28 cellular contexts compared by ENCODE assay signal in genomic region chr10:14906765-14907164, GRCh38. TPM values are rescaled to one million over a fixed set of nuclear protein-coding genes. Genes with fewer than 3 reads are reported as not detected.
"Had no signal": no experiment of that assay in that cellular context is flagged by ENCODE, and none has a peak within 500 bp of the region (broad histone marks: within the 10 kb centered on the region; RNA-seq: fewer than 3 reads in every experiment).

No MANE protein-coding gene starts in this region.

- FAIRE-seq: urothelium cell line had no signal

- ATAC-seq: esophagus mucosa; gastrocnemius medialis; left ventricle myocardium superior; lower lobe of right lung; natural killer cell; psoas muscle; right cardiac atrium; stimulated activated memory B cell treated with anti-CD40 and anti-IgM and Interleukin-4, amounts not matched to agents 10 μg/mL and 1 μg/mL and 100 μg/mL, for 72 hours; stimulated activated naive CD8-positive, alpha-beta T cell treated with anti-CD3 and anti-CD28 coated beads, Interleukin-15, Interleukin-2, amounts not matched to agents 100 U/mL and 50 U/mL, for 24 hours had no signal

- H3K4me1 Mint-ChIP-seq: stimulated activated memory B cell treated with anti-CD40 and anti-IgM and Interleukin-4, amounts not matched to agents 10 μg/mL and 1 μg/mL and 100 μg/mL, for 72 hours had no signal

- H3K27me3 ChIP-seq: dorsolateral prefrontal cortex, gastrocnemius medialis, ovary, spleen, tibial nerve, upper lobe of left lung had no signal

- H3K9me3 Mint-ChIP-seq: natural killer cell; stimulated activated memory B cell treated with anti-CD40 and anti-IgM and Interleukin-4, amounts not matched to agents 10 μg/mL and 1 μg/mL and 100 μg/mL, for 72 hours had no signal

- H3K9me3 ChIP-seq: gastrocnemius medialis, lower lobe of right lung, ovary, psoas muscle, spleen, thoracic aorta, tibial nerve, upper lobe of left lung had no signal

- H3K27me3 Mint-ChIP-seq: stimulated activated memory B cell treated with anti-CD40 and anti-IgM and Interleukin-4, amounts not matched to agents 10 μg/mL and 1 μg/mL and 100 μg/mL, for 72 hours had no signal

- H3K36me3 ChIP-seq: ovary had no signal

- H3K4me3 ChIP-seq: dorsolateral prefrontal cortex, gastrocnemius medialis, lower lobe of right lung, ovary, psoas muscle, skin epidermis, spleen, thoracic aorta, tibial nerve, upper lobe of left lung had no signal

- H3K27ac Mint-ChIP-seq: stimulated activated memory B cell treated with anti-CD40 and anti-IgM and Interleukin-4, amounts not matched to agents 10 μg/mL and 1 μg/mL and 100 μg/mL, for 72 hours had no signal

- DNase-seq: dorsolateral prefrontal cortex; effector CD4-positive, alpha-beta T cell; foreskin fibroblast; gastrocnemius medialis; head of caudate nucleus; left ventricle myocardium superior; lower lobe of right lung; natural killer cell; occipital lobe; ovary; posterior cingulate gyrus; psoas muscle; right cardiac atrium; spleen; stimulated activated CD4-positive, alpha-beta T cell treated with anti-CD3 and anti-CD28 coated beads, Interleukin-4, amount 100 ng/mL, for 4 hours; stimulated activated naive CD8-positive, alpha-beta T cell treated with anti-CD3 and anti-CD28 coated beads, Interleukin-15, Interleukin-2, amounts not matched to agents 100 U/mL and 50 U/mL, for 24 hours; substantia nigra; upper lobe of left lung had no signal

- H3K27ac ChIP-seq: dorsolateral prefrontal cortex, epithelial cell of prostate, gastrocnemius medialis, lower lobe of right lung, ovary, psoas muscle, skin epidermis, spleen, thoracic aorta, tibial nerve, upper lobe of left lung had no signal

- H3K4me3 Mint-ChIP-seq: natural killer cell; stimulated activated memory B cell treated with anti-CD40 and anti-IgM and Interleukin-4, amounts not matched to agents 10 μg/mL and 1 μg/mL and 100 μg/mL, for 72 hours had no signal

- H3K4me1 ChIP-seq: gastrocnemius medialis, lower lobe of right lung, psoas muscle, spleen, tibial nerve, upper lobe of left lung had no signal

RNA-seq across cellular contexts. Expression of gene MEIG1, which starts 52.4 kb away (rescaled TPM):
- total RNA-seq: esophagus mucosa, gastrocnemius medialis, glomerular endothelial cell, left ventricle myocardium superior, mesenteric fat pad, myocyte, natural killer cell, occipital lobe, psoas muscle, right cardiac atrium, spleen, thoracic aorta, tibial nerve had no signal
